Comparison of ENCODE assay signal across 1 cellular context in the genomic region with DNA sequence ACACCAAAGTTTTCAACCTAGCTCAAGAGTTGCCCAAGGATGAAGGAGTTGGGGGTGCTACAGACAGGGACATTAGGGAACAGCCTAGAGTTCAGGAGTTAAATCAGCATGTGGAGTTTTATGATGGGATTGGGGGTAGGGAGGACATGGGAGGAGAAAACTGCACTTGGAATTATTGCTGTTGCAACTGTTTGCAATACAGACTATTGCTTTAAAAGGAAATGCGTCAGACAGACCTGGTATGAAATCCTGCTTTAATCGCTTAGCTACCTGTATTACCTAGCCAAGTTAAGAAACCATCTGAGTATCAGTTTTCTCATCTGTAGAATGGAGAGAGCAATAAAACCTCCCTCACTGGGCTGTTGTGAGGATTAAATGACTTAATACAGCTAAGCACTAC.
TF ChIP-seq lines count a peak whose summit lies in the region.

No MANE protein-coding gene starts in this region.

TF ChIP-seq in HepG2, 621 proteins besides CTCF, POLR2A, EP300 and RAD21:
- TF ChIP-seq, protein P1, sequence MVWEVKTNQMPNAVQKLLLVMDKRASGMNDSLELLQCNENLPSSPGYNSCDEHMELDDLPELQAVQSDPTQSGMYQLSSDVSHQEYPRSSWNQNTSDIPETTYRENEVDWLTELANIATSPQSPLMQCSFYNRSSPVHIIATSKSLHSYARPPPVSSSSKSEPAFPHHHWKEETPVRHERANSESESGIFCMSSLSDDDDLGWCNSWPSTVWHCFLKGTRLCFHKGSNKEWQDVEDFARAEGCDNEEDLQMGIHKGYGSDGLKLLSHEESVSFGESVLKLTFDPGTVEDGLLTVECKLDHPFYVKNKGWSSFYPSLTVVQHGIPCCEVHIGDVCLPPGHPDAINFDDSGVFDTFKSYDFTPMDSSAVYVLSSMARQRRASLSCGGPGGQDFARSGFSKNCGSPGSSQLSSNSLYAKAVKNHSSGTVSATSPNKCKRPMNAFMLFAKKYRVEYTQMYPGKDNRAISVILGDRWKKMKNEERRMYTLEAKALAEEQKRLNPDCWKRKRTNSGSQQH (CRISPR knock-in tag; IDR thresholded peaks at IDR 0.05; ENCODE audit: low read depth), result no peak
- no peak for TF ChIP-seq MBNL3 (CRISPR knock-in tag; conservative IDR thresholded peaks at IDR 0.05)
